Comparison of ENCODE assay signal across 8 cellular contexts in genomic region chr21:32524010-32524719, GRCh38.
A peak's percentile ranks its signal among the peaks of the same experiment; 100 is the strongest.
DNase-seq lines count a peak whose midpoint lies in the region; ATAC-seq, FAIRE-seq and TF ChIP-seq lines count a peak whose summit lies in the region.
"Had no signal": no experiment of that assay in that cellular context is flagged by ENCODE, and none has a peak within 500 bp of the region (broad histone marks: within the 10 kb centered on the region; RNA-seq: fewer than 3 reads in every experiment).

No MANE protein-coding gene starts in this region.

- H3K4me2 ChIP-seq in H1 (ENCODE audit: insufficient read depth in 1 of 2, low read depth in 2 of 2, low read length in 2 of 2) = no peak overlapping the region

- H3K56ac ChIP-seq in H1 (replicated peaks; ENCODE audit: insufficient read length, low read depth, low read length) = no peak overlapping the region

- H4K5ac ChIP-seq in H1 (ENCODE audit: insufficient read length, low read depth, low read length) = no peak overlapping the region

- H3K9me3 ChIP-seq in MG63 (peaks cover 2% of the 10 kb centered on the region; the same call in 1 of the 2 replicates), H1 (ENCODE audit: insufficient read depth in 2 of 2, low read depth in 1 of 2, low read length in 1 of 2) (no peaks in the 10 kb centered on the region), lower lobe of right lung (no peaks in the 10 kb centered on the region), aorta (ENCODE audit: control insufficient read depth, low read length) (no peaks in the 10 kb centered on the region)

- DNase-seq in MG63 (peak; percentile 17), H1 (ENCODE audit: low read depth in 1 of 2, low spot score in 2 of 2) (no peak), lower lobe of right lung (no peak), aorta (peak; percentile 52 to 81), NCI-H510A treated with DMSO at 0.1 percent for 48 hours (lab: John Stamatoyannopoulos, UW) (no peak)
- DNase-seq: NCI-H1417 treated with DMSO at 0.1 percent for 48 hours had no signal

- H3K36me3 ChIP-seq in MG63 (no peaks in the 10 kb centered on the region), H1 (ENCODE audit: control insufficient read depth in 2 of 4, insufficient read depth in 4 of 4, low read length in 3 of 4) (no peaks in the 10 kb centered on the region), lower lobe of right lung (no peaks in the 10 kb centered on the region), aorta (ENCODE audit: control insufficient read depth in 1 of 2, insufficient read depth in 2 of 2, low read length in 1 of 2) (no peaks in the 10 kb centered on the region)

- H3K27me3 ChIP-seq in MG63 = no peaks in the 10 kb centered on the region
- no peaks in the 10 kb centered on the region for H3K27me3 ChIP-seq in H1 (replicated peaks in 1 of 4; ENCODE audit: control insufficient read depth in 3 of 4, extremely low read depth in 1 of 4, insufficient read depth in 3 of 4, low read length in 3 of 4)
- H3K27me3 ChIP-seq in lower lobe of right lung (ENCODE audit: low read depth) = no peaks in the 10 kb centered on the region
- no peaks in the 10 kb centered on the region for H3K27me3 ChIP-seq in aorta (ENCODE audit: control insufficient read depth in 1 of 2, insufficient read depth in 2 of 2, low read length in 1 of 2)

- no peak overlapping the region for H2BK5ac ChIP-seq in H1 (ENCODE audit: low read depth, low read length)

- no peak overlapping the region for H3K4me3 ChIP-seq in MG63
- no peak overlapping the region for H3K4me3 ChIP-seq in H1 (ENCODE audit: extremely low read depth in 1 of 4, insufficient read depth in 2 of 4, low read depth in 3 of 4, low read length in 4 of 4)
- H3K4me3 ChIP-seq in lower lobe of right lung = no peak overlapping the region
- no peak overlapping the region for H3K4me3 ChIP-seq in aorta (ENCODE audit: low read length in 2 of 2)

- no peak overlapping the region for H2BK120ac ChIP-seq in H1 (replicated peaks; ENCODE audit: low read depth, low read length)

- H4K20me1 ChIP-seq in H1 (replicated peaks in 1 of 2; ENCODE audit: control insufficient read depth in 1 of 2, insufficient read depth in 2 of 2, low read length in 2 of 2) = no peaks in the 10 kb centered on the region

- no peaks in the 10 kb centered on the region; the same call in 1 of the 2 replicates for H3K23me2 ChIP-seq in H1 (ENCODE audit: low read depth, low read length)

- H4K8ac ChIP-seq in H1 (ENCODE audit: extremely low read depth, insufficient read depth, low read length) = no peak overlapping the region

- no peak overlapping the region for H3K18ac ChIP-seq in H1 (ENCODE audit: extremely low read depth, low read length)

- 82% methylated on average over 8 of the region's 8 CpGs; no CpG with 5 or more reads in 1 of the 2 experiments for WGBS in H1 (ENCODE audit: extremely low coverage in 1 of 2, insufficient coverage in 1 of 2, insufficient read length in 1 of 2, insufficient replicate concordance in 2 of 2, low coverage in 1 of 2, low lambda C conversion rate in 2 of 2, missing lambda C conversion rate in 1 of 2), 2 experiments
- 33 to 37% methylated on average over 8 of the region's 8 CpGs for WGBS in aorta, 2 donors

- H2AK5ac ChIP-seq in H1 (ENCODE audit: low read depth, low read length) = no peak overlapping the region

- intact Hi-C loops in lower lobe of right lung (cut with DNase I) = no loop called here
- intact Hi-C loops in aorta (cut with DNase I) = no loop called here

- no peak for TF ChIP-seq POLR2A in H1 (IDR thresholded peaks at IDR 0.05; ENCODE audit: control extremely low read depth in 1 of 2, low read depth in 2 of 2, low read length in 2 of 2)

- no peak overlapping the region for H3K23ac ChIP-seq in H1 (ENCODE audit: insufficient read length)

- H3K79me1 ChIP-seq in H1 (ENCODE audit: low read depth, low read length) = no peaks in the 10 kb centered on the region; the same call in 1 of the 2 replicates

- H4K91ac ChIP-seq in H1 (replicated peaks; ENCODE audit: insufficient read length, low read length) = no peak overlapping the region

- no peak overlapping the region for H2BK15ac ChIP-seq in H1 (ENCODE audit: low read length)

- ATAC-seq in lower lobe of right lung (peak in 1 of 2 donors; percentile 28), aorta (ENCODE audit: low FRiP score) (peak; percentile 34), HG03342 (IDR thresholded peaks at IDR 0.05; ENCODE audit: unreplicated experiment) (no peak), HG03280 (IDR thresholded peaks at IDR 0.05; ENCODE audit: unreplicated experiment) (no peak)

- H3K14ac ChIP-seq in H1 (ENCODE audit: insufficient read length) = no peak overlapping the region

- no peak overlapping the region for H3K4ac ChIP-seq in H1 (replicated peaks; ENCODE audit: insufficient read length, low read depth, low read length)

- POLR2A ChIA-PET in H1 (lab: Charles Lee; ENCODE audit: partially characterized antibody) = interaction anchor here (0.8 kb wide), 1 partner anchor 17 kb away, joined by 3 read pairs; no protein-coding TSS in a partner anchor

- TF ChIP-seq CTCF in H1 (IDR thresholded peaks at IDR 0.05; ENCODE audit: control extremely low read depth in 1 of 3, insufficient read depth in 1 of 3, low read depth in 1 of 3, low read length in 3 of 3) (no peak), lower lobe of right lung (IDR thresholded peaks at IDR 0.05) (no peak)

- 0 out of 2 replicates have a peak overlapping the region, but pooled peaks have one; percentile 18 for H2AFZ ChIP-seq in H1 (ENCODE audit: low read length)

- TF ChIP-seq RAD21 in H1 (IDR thresholded peaks at IDR 0.05 in 1 of 2, conservative IDR thresholded peaks at IDR 0.05 in 1 of 2; ENCODE audit: low read depth in 2 of 2, low read length in 2 of 2) = no peak

- H3K9ac ChIP-seq in H1 (replicated peaks in 1 of 4; ENCODE audit: extremely low read depth in 1 of 4, low read depth in 3 of 4, low read length in 3 of 4) = no peak overlapping the region

- no peak for FAIRE-seq in H1 (lab: Jason Lieb, UNC)

- H2BK20ac ChIP-seq in H1 (ENCODE audit: low read length) = no peak overlapping the region

- no peak for TF ChIP-seq EP300 in H1 (IDR thresholded peaks at IDR 0.05; ENCODE audit: borderline replicate concordance in 1 of 2, low read depth in 2 of 2, low read length in 2 of 2)

- CTCF ChIA-PET in H1 (lab: Charles Lee; ENCODE audit: partially characterized antibody) = interaction anchor here (1.1 to 4.2 kb wide), 11 partner anchors 9 to 129 kb away, joined by 3 to 14 read pairs (median 6); partner anchors contain the start of gene EVA1C

- H2BK12ac ChIP-seq in H1 (ENCODE audit: low read depth, low read length) = no peak overlapping the region

- no peak overlapping the region for H3K27ac ChIP-seq in H1 (ENCODE audit: low read depth, low read length)
- peak overlapping the region; percentile 53 for H3K27ac ChIP-seq in lower lobe of right lung
- H3K27ac ChIP-seq in aorta (ENCODE audit: low read depth in 1 of 2, low read length in 2 of 2) = peak overlapping the region; percentile 32 to 34

- no peaks in the 10 kb centered on the region for H3K79me2 ChIP-seq in H1 (ENCODE audit: control insufficient read depth in 1 of 2, insufficient read depth in 2 of 2, low read length in 2 of 2)

- H3K4me1 ChIP-seq in H1 (replicated peaks in 1 of 4; ENCODE audit: control insufficient read depth in 3 of 4, insufficient read depth in 4 of 4, low read length in 3 of 4) (peaks cover 0 to 18% (median 7%) of the 10 kb centered on the region in 4 experiments; a peak in 5 of 7 replicates), lower lobe of right lung (peaks cover 39% of the 10 kb centered on the region), aorta (ENCODE audit: control insufficient read depth in 1 of 2, insufficient read depth in 2 of 2, low read length in 2 of 2) (no peaks in the 10 kb centered on the region)

TF ChIP-seq in H1, 55 proteins besides CTCF, POLR2A, EP300 and RAD21:
- TF ChIP-seq, protein P1, sequence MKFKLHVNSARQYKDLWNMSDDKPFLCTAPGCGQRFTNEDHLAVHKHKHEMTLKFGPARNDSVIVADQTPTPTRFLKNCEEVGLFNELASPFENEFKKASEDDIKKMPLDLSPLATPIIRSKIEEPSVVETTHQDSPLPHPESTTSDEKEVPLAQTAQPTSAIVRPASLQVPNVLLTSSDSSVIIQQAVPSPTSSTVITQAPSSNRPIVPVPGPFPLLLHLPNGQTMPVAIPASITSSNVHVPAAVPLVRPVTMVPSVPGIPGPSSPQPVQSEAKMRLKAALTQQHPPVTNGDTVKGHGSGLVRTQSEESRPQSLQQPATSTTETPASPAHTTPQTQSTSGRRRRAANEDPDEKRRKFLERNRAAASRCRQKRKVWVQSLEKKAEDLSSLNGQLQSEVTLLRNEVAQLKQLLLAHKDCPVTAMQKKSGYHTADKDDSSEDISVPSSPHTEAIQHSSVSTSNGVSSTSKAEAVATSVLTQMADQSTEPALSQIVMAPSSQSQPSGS (IDR thresholded peaks at IDR 0.05; ENCODE audit: low read length) = no peak
- no peak for TF ChIP-seq CHD1 (IDR thresholded peaks at IDR 0.05; ENCODE audit: low read depth, low read length)
- no peak for TF ChIP-seq KDM5A (IDR thresholded peaks at IDR 0.05; ENCODE audit: low read length)
- TF ChIP-seq YY1 (IDR thresholded peaks at IDR 0.05; ENCODE audit: low read depth, low read length) = no peak
- TF ChIP-seq KDM1A (IDR thresholded peaks at IDR 0.05; ENCODE audit: borderline replicate concordance, low read length) = no peak
- no peak for TF ChIP-seq ZNF274 (IDR thresholded peaks at IDR 0.05; ENCODE audit: borderline replicate concordance, extremely low read depth, low read length)
- no peak for TF ChIP-seq GTF2F1 (IDR thresholded peaks at IDR 0.05; ENCODE audit: borderline replicate concordance, low read depth, low read length)
- TF ChIP-seq TEAD4 (IDR thresholded peaks at IDR 0.05; ENCODE audit: low read depth, low read length) = no peak
- TF ChIP-seq KDM4A (IDR thresholded peaks at IDR 0.05; ENCODE audit: low read depth, low read length, severe bottlenecking) = no peak
- TF ChIP-seq RFX5 (IDR thresholded peaks at IDR 0.05; ENCODE audit: borderline replicate concordance, low read depth, low read length) = no peak
- no peak for TF ChIP-seq CBX5 (IDR thresholded peaks at IDR 0.05; ENCODE audit: low read depth, low read length)
- TF ChIP-seq RNF2 (IDR thresholded peaks at IDR 0.05; ENCODE audit: borderline replicate concordance, low read depth, low read length, missing control alignments, poor library complexity, severe bottlenecking) = no peak
- TF ChIP-seq SAP30 (IDR thresholded peaks at IDR 0.05; ENCODE audit: insufficient read depth, insufficient replicate concordance, low read length) = no peak
- TF ChIP-seq TCF12 (IDR thresholded peaks at IDR 0.05; ENCODE audit: low read depth, low read length) = no peak
- no peak for TF ChIP-seq PHF8 (conservative IDR thresholded peaks at IDR 0.05; ENCODE audit: low read depth, low read length)
- TF ChIP-seq BACH1 (IDR thresholded peaks at IDR 0.05; ENCODE audit: low read length) = no peak

Comparison
In these comparisons a context has a peak if more than half of its experiments do, and no peak if none do; other contexts are left out.
1. DNase-seq: peak in MG63 (single experiment) and aorta (2 of 2); none in H1 (0 of 2), lower lobe of right lung (single experiment) and NCI-H510A treated with DMSO at 0.1 percent for 48 hours (single experiment).